ENCODE assay signal across 16 cellular contexts in genomic region chr3:173911446-173911845, GRCh38.
DNase-seq lines count a peak whose midpoint lies in the region; ATAC-seq and TF ChIP-seq lines count a peak whose summit lies in the region.
"Had no signal": no experiment of that assay in that cellular context is flagged by ENCODE, and none has a peak within 500 bp of the region (broad histone marks: within the 10 kb centered on the region; RNA-seq: fewer than 3 reads in every experiment).

No MANE protein-coding gene starts in this region.

- no peak for ATAC-seq in HG03565 (IDR thresholded peaks at IDR 0.05; ENCODE audit: unreplicated experiment)
- ATAC-seq: activated CD8-positive, alpha-beta T cell treated with anti-CD3 and anti-CD28 coated beads, Interleukin-2, amount 10 ng/mL, durations not matched to agents 7 days and 5 days had no signal

- H3K4me3 Mint-ChIP-seq in neural crest cell, result peak overlapping the region; percentile 39
- no peak overlapping the region for H3K4me3 Mint-ChIP-seq in activated naive CD8-positive, alpha-beta T cell treated with anti-CD3 and anti-CD28 coated beads for 36 hours
- H3K4me3 Mint-ChIP-seq: activated CD8-positive, alpha-beta T cell treated with anti-CD3 and anti-CD28 coated beads, Interleukin-2, amount 10 ng/mL, durations not matched to agents 7 days and 5 days; immature natural killer cell had no signal

- peak overlapping the region; percentile 12 for H3K27ac Mint-ChIP-seq in neural crest cell (ENCODE audit: unreplicated experiment)
- no peak overlapping the region for H3K27ac Mint-ChIP-seq in activated naive CD8-positive, alpha-beta T cell treated with anti-CD3 and anti-CD28 coated beads for 36 hours
- H3K27ac Mint-ChIP-seq: activated CD8-positive, alpha-beta T cell treated with anti-CD3 and anti-CD28 coated beads, Interleukin-2, amount 10 ng/mL, durations not matched to agents 7 days and 5 days; immature natural killer cell had no signal

- intact Hi-C loops in dorsolateral prefrontal cortex (cut with DNase I), result no loop called here

- H3K4me1 Mint-ChIP-seq in neural crest cell, result peaks cover 65% of the 10 kb centered on the region
- H3K4me1 Mint-ChIP-seq in activated naive CD8-positive, alpha-beta T cell treated with anti-CD3 and anti-CD28 coated beads for 36 hours, result no peaks in the 10 kb centered on the region
- H3K4me1 Mint-ChIP-seq: immature natural killer cell had no signal

- TF ChIP-seq CTCF in dorsolateral prefrontal cortex (IDR thresholded peaks at IDR 0.05 in 54 of 56, conservative IDR thresholded peaks at IDR 0.05 in 2 of 56; ENCODE audit: low read depth in 1 of 56, partially characterized antibody in 56 of 56) (peak in 1 of 56 donors; percentile 19), neural crest cell (conservative IDR thresholded peaks at IDR 0.05) (no peak)

- peak overlapping the region in 37 of 59 donors; percentile 0 to 45 (median 26) for H3K4me3 ChIP-seq in dorsolateral prefrontal cortex
- H3K4me3 ChIP-seq: SJSA1 had no signal

- H3K36me3 Mint-ChIP-seq in neural crest cell (ENCODE audit: low read depth), result no peaks in the 10 kb centered on the region
- no peaks in the 10 kb centered on the region for H3K36me3 Mint-ChIP-seq in activated naive CD8-positive, alpha-beta T cell treated with anti-CD3 and anti-CD28 coated beads for 36 hours
- H3K36me3 Mint-ChIP-seq: immature natural killer cell had no signal

- H3K9me3 Mint-ChIP-seq in neural crest cell, result peaks cover 6% of the 10 kb centered on the region
- H3K9me3 Mint-ChIP-seq in activated naive CD8-positive, alpha-beta T cell treated with anti-CD3 and anti-CD28 coated beads for 36 hours, result no peaks in the 10 kb centered on the region

- H3K27ac ChIP-seq in dorsolateral prefrontal cortex, result peak overlapping the region in 55 of 59 donors; percentile 5 to 86 (median 72)
- H3K27ac ChIP-seq: SJSA1 had no signal

- no peaks in the 10 kb centered on the region for H3K27me3 ChIP-seq in dorsolateral prefrontal cortex
- H3K27me3 ChIP-seq: SJSA1 had no signal

- DNase-seq in M059J (ENCODE audit: low read depth), result peak; percentile 53
- DNase-seq in NCI-H82 treated with DMSO at 0.1 percent for 48 hours (lab: John Stamatoyannopoulos, UW; ENCODE audit: unreplicated experiment), result peak; percentile 18
- DNase-seq in dorsolateral prefrontal cortex, result peak in 6 of 10 donors; percentile 10 to 57 (median 40)
- no peak for DNase-seq in neural crest cell (ENCODE audit: low read depth, low spot score)
- DNase-seq in activated naive CD8-positive, alpha-beta T cell treated with anti-CD3 and anti-CD28 coated beads for 36 hours, result no peak
- no peak for DNase-seq in GM03348 (ENCODE audit: low spot score)
- DNase-seq in NCI-H2171 (lab: John Stamatoyannopoulos, UW), result no peak
- DNase-seq: activated CD8-positive, alpha-beta T cell treated with anti-CD3 and anti-CD28 coated beads, Interleukin-2, amount 10 ng/mL, durations not matched to agents 7 days and 5 days; AML-193; DND-41; effector CD4-positive, alpha-beta T cell; immature natural killer cell; retina; stimulated activated CD4-positive, alpha-beta T cell treated with anti-CD3 and anti-CD28 coated beads, Interleukin-2, amount 100 ng/mL, for 24 hours had no signal

- H3K27me3 Mint-ChIP-seq in neural crest cell (ENCODE audit: low read depth), result no peaks in the 10 kb centered on the region
- H3K27me3 Mint-ChIP-seq in activated naive CD8-positive, alpha-beta T cell treated with anti-CD3 and anti-CD28 coated beads for 36 hours, result no peaks in the 10 kb centered on the region

Comparison
In these comparisons a context has a peak if more than half of its experiments do, and no peak if none do; other contexts are left out.
1. DNase-seq: peak in M059J (single experiment), NCI-H82 treated with DMSO at 0.1 percent for 48 hours (single experiment) and dorsolateral prefrontal cortex (6 of 10); none in neural crest cell (single experiment), activated naive CD8-positive, alpha-beta T cell treated with anti-CD3 and anti-CD28 coated beads for 36 hours (single experiment), GM03348 (single experiment) and NCI-H2171 (single experiment).